ENCODE assay signal across 8 cellular contexts in genomic region chr18:7177131-7177744, GRCh38. TPM values are rescaled to one million over a fixed set of nuclear protein-coding genes. Genes with fewer than 3 reads are reported as not detected.
DNase-seq lines count a peak whose midpoint lies in the region; ATAC-seq and TF ChIP-seq lines count a peak whose summit lies in the region.

No MANE protein-coding gene starts in this region.

- no peak overlapping the region for H3K4me3 ChIP-seq in stomach

- no peak overlapping the region for H3K27ac ChIP-seq in stomach

- no peaks in the 10 kb centered on the region for H3K4me1 Mint-ChIP-seq in activated CD8-positive, alpha-beta T cell treated with anti-CD3 and anti-CD28 coated beads for 36 hours (ENCODE audit: low read depth)
- no peaks in the 10 kb centered on the region for H3K4me1 Mint-ChIP-seq in activated CD8-positive, alpha-beta T cell treated with anti-CD3 and anti-CD28 coated beads, Interleukin-2, amount 10 ng/mL, durations not matched to agents 7 days and 5 days (ENCODE audit: low read depth)

- POLR2A ChIA-PET in activated CD8-positive, alpha-beta T cell treated with anti-CD3 and anti-CD28 coated beads for 36 hours (lab: Charles Lee) = no interaction called here
- POLR2A ChIA-PET in activated CD8-positive, alpha-beta T cell treated with anti-CD3 and anti-CD28 coated beads, Interleukin-2, amount 10 ng/mL, durations not matched to agents 7 days and 5 days (lab: Charles Lee) = no interaction called here

- peak; percentile 38 for TF ChIP-seq CTCF in activated CD8-positive, alpha-beta T cell treated with anti-CD3 and anti-CD28 coated beads for 36 hours (IDR thresholded peaks at IDR 0.05)
- peak in 5 of 7 experiments; percentile 34 to 46 (median 42) for TF ChIP-seq CTCF in stomach (IDR thresholded peaks at IDR 0.05)

- no peak overlapping the region for H3K27ac Mint-ChIP-seq in activated CD8-positive, alpha-beta T cell treated with anti-CD3 and anti-CD28 coated beads for 36 hours
- H3K27ac Mint-ChIP-seq in activated CD8-positive, alpha-beta T cell treated with anti-CD3 and anti-CD28 coated beads, Interleukin-2, amount 10 ng/mL, durations not matched to agents 7 days and 5 days = no peak overlapping the region

- peak; percentile 40 for DNase-seq in activated CD8-positive, alpha-beta T cell treated with anti-CD3 and anti-CD28 coated beads for 36 hours
- DNase-seq in activated CD8-positive, alpha-beta T cell treated with anti-CD3 and anti-CD28 coated beads, Interleukin-2, amount 10 ng/mL, durations not matched to agents 7 days and 5 days = no peak
- peak; percentile 51 for DNase-seq in NCI-H1694 treated with DMSO at 0.1 percent for 48 hours (lab: John Stamatoyannopoulos, UW)
- peak; percentile 80 for DNase-seq in astrocyte of the hippocampus (ENCODE audit: low read depth, low spot score)
- peak; percentile 3 to 27 for DNase-seq in hippocampal formation (lab: John Stamatoyannopoulos, UW)
- no peak for DNase-seq in stomach
- DNase-seq in UCSD-AML1 (lab: John Stamatoyannopoulos, UW; ENCODE audit: unreplicated experiment) = no peak

- no peaks in the 10 kb centered on the region for H3K36me3 Mint-ChIP-seq in activated CD8-positive, alpha-beta T cell treated with anti-CD3 and anti-CD28 coated beads for 36 hours (ENCODE audit: low read depth)
- H3K36me3 Mint-ChIP-seq in activated CD8-positive, alpha-beta T cell treated with anti-CD3 and anti-CD28 coated beads, Interleukin-2, amount 10 ng/mL, durations not matched to agents 7 days and 5 days (ENCODE audit: low read depth) = no peaks in the 10 kb centered on the region

- CTCF ChIA-PET in activated CD8-positive, alpha-beta T cell treated with anti-CD3 and anti-CD28 coated beads for 36 hours (lab: Charles Lee) = interaction anchor here (1.0 to 2.5 kb wide), 4 partner anchors 12 to 257 kb away, joined by 3 to 9 read pairs (median 6); no protein-coding TSS in a partner anchor
- CTCF ChIA-PET in activated CD8-positive, alpha-beta T cell treated with anti-CD3 and anti-CD28 coated beads, Interleukin-2, amount 10 ng/mL, durations not matched to agents 7 days and 5 days (lab: Charles Lee) = interaction anchor here (0.8 to 1.3 kb wide), 4 partner anchors 13 to 1298 kb away, joined by 3 to 4 read pairs (median 3); no protein-coding TSS in a partner anchor

- WGBS in stomach, 5 donors = 49 to 53% (median 51%) methylated on average over 4 of the region's 4 CpGs

- intact Hi-C loops in activated CD8-positive, alpha-beta T cell treated with anti-CD3 and anti-CD28 coated beads for 36 hours (cut with micrococcal nuclease) = loop anchor here (5.0 kb wide), 1 partner anchor 255 kb away; no protein-coding TSS in a partner anchor
- intact Hi-C loops in stomach (cut with DNase I; ENCODE audit: low total_unique reads) = no loop called here

- H3K27me3 Mint-ChIP-seq in activated CD8-positive, alpha-beta T cell treated with anti-CD3 and anti-CD28 coated beads for 36 hours = no peaks in the 10 kb centered on the region
- H3K27me3 Mint-ChIP-seq in activated CD8-positive, alpha-beta T cell treated with anti-CD3 and anti-CD28 coated beads, Interleukin-2, amount 10 ng/mL, durations not matched to agents 7 days and 5 days (ENCODE audit: low read depth) = no peaks in the 10 kb centered on the region

- no peak for TF ChIP-seq EP300 in stomach (IDR thresholded peaks at IDR 0.05)

- H3K4me1 ChIP-seq in stomach = no peaks in the 10 kb centered on the region

- ATAC-seq in activated CD8-positive, alpha-beta T cell treated with anti-CD3 and anti-CD28 coated beads for 36 hours = no peak
- ATAC-seq in activated CD8-positive, alpha-beta T cell treated with anti-CD3 and anti-CD28 coated beads, Interleukin-2, amount 10 ng/mL, durations not matched to agents 7 days and 5 days = no peak
- no peak for ATAC-seq in HG03095 (IDR thresholded peaks at IDR 0.05; ENCODE audit: unreplicated experiment)

- no peaks in the 10 kb centered on the region for H3K9me3 ChIP-seq in stomach

- H3K4me3 Mint-ChIP-seq in activated CD8-positive, alpha-beta T cell treated with anti-CD3 and anti-CD28 coated beads for 36 hours = no peak overlapping the region
- H3K4me3 Mint-ChIP-seq in activated CD8-positive, alpha-beta T cell treated with anti-CD3 and anti-CD28 coated beads, Interleukin-2, amount 10 ng/mL, durations not matched to agents 7 days and 5 days = no peak overlapping the region

- H3K27me3 ChIP-seq in stomach = peaks cover 0 to 33% (median 0%) of the 10 kb centered on the region in 3 donors

- peaks cover 4% of the 10 kb centered on the region for H3K9me3 Mint-ChIP-seq in activated CD8-positive, alpha-beta T cell treated with anti-CD3 and anti-CD28 coated beads for 36 hours
- H3K9me3 Mint-ChIP-seq in activated CD8-positive, alpha-beta T cell treated with anti-CD3 and anti-CD28 coated beads, Interleukin-2, amount 10 ng/mL, durations not matched to agents 7 days and 5 days (ENCODE audit: insufficient read depth) = no peaks in the 10 kb centered on the region

- no peak for TF ChIP-seq POLR2A in stomach (IDR thresholded peaks at IDR 0.05)

- no peaks in the 10 kb centered on the region for H3K36me3 ChIP-seq in stomach

RNA-seq across cellular contexts. Expression of gene LRRC30, which starts 53.7 kb away (rescaled TPM):
- total RNA-seq in activated CD8-positive, alpha-beta T cell treated with anti-CD3 and anti-CD28 coated beads for 36 hours = not detected
- total RNA-seq in activated CD8-positive, alpha-beta T cell treated with anti-CD3 and anti-CD28 coated beads, Interleukin-2, amount 10 ng/mL, durations not matched to agents 7 days and 5 days = not detected
- not detected for total RNA-seq in stomach
- not detected for polyA plus RNA-seq in stomach

RNA-seq across cellular contexts. Expression of gene LAMA1, which starts 59.6 kb away (rescaled TPM):
- total RNA-seq in activated CD8-positive, alpha-beta T cell treated with anti-CD3 and anti-CD28 coated beads for 36 hours = not detected
- not detected for total RNA-seq in activated CD8-positive, alpha-beta T cell treated with anti-CD3 and anti-CD28 coated beads, Interleukin-2, amount 10 ng/mL, durations not matched to agents 7 days and 5 days
- 1 to 10 TPM in 1 of 5 donors, not detected in 4; 1.7 TPM for total RNA-seq in stomach
- 1 to 10 TPM in 1 of 3 donors, under 1 TPM in 1, not detected in 1; 0.31 to 1.2 TPM for polyA plus RNA-seq in stomach

Comparison
In these comparisons a context has a peak if more than half of its experiments do, and no peak if none do; other contexts are left out.
1. DNase-seq: peak in activated CD8-positive, alpha-beta T cell treated with anti-CD3 and anti-CD28 coated beads for 36 hours (single experiment), NCI-H1694 treated with DMSO at 0.1 percent for 48 hours (single experiment), astrocyte of the hippocampus (single experiment) and hippocampal formation (2 of 2); none in activated CD8-positive, alpha-beta T cell treated with anti-CD3 and anti-CD28 coated beads, Interleukin-2, amount 10 ng/mL, durations not matched to agents 7 days and 5 days (single experiment), stomach (single experiment) and UCSD-AML1 (single experiment).